8 cellular contexts compared by ENCODE assay signal in the genomic region with DNA sequence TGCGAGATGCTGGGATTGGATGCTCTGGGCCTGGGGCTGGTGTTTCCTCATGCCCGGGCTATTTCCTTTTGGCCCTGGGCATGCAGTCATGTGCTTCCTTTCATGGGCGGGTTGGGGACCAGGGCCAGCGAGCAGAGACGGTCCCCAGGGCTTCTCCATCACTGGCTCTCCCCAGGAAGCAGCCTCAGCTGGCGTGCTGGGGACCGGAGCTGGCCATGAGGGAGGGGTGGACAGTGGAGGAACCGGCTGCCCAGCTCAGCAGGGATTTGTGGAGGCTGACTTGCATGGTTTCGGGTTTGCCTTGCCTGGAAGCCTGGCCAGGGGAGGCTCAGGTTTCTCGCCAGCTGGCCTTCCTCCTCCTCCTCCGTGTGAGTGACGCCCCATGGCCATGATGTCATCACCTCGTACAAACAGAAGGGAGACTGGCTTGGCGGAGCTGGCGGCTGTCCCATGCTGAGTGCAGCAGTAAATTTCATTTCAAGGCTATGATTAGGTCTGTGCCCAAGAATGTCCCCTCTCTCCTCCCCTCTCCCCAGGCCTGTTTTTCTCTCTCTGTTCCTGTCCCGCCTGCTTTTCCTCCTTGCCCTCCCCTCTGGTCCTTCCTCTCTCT. TPM values are rescaled to one million over a fixed set of nuclear protein-coding genes. Genes with fewer than 3 reads are reported as not detected.
A peak's percentile ranks its signal among the peaks of the same experiment; 100 is the strongest.
DNase-seq lines count a peak whose midpoint lies in the region; ATAC-seq and TF ChIP-seq lines count a peak whose summit lies in the region.

No MANE protein-coding gene starts in this region.

- no peaks in the 10 kb centered on the region for H3K36me3 Mint-ChIP-seq in activated naive CD4-positive, alpha-beta T cell treated with anti-CD3 and anti-CD28 coated beads for 36 hours (ENCODE audit: low read depth)
- no peaks in the 10 kb centered on the region for H3K36me3 Mint-ChIP-seq in activated naive CD4-positive, alpha-beta T cell treated with anti-CD3 and anti-CD28 coated beads, Interleukin-2, amount 10 ng/mL, durations not matched to agents 7 days and 5 days
- H3K36me3 Mint-ChIP-seq in T-cell = no peaks in the 10 kb centered on the region

- no peaks in the 10 kb centered on the region for H3K79me2 ChIP-seq in PC-9 (ENCODE audit: low read depth)

- 40 to 41% methylated on average over 16 of the region's 16 CpGs for WGBS in ectodermal cell, 2 experiments
- WGBS in lung, 2 donors = 15 to 29% methylated on average over 15 to 16 of the region's 16 CpGs
- WGBS in testis, 2 donors = 19 to 25% methylated on average over 5 to 16 of the region's 16 CpGs

- H3K4me1 ChIP-seq in PC-9 (replicated peaks; ENCODE audit: insufficient read depth) (peaks cover 27% of the 10 kb centered on the region), ectodermal cell (ENCODE audit: control insufficient read depth, insufficient read depth, low read length) (peaks cover 15% of the 10 kb centered on the region), lung (ENCODE audit: control insufficient read depth in 2 of 2, insufficient read depth in 2 of 2, low read length in 2 of 2) (peaks cover 0 to 14% of the 10 kb centered on the region in 2 donors), testis (peaks cover 16% of the 10 kb centered on the region)

- H3K27ac Mint-ChIP-seq in activated naive CD4-positive, alpha-beta T cell treated with anti-CD3 and anti-CD28 coated beads for 36 hours = peak overlapping the region; percentile 50
- no peak overlapping the region for H3K27ac Mint-ChIP-seq in activated naive CD4-positive, alpha-beta T cell treated with anti-CD3 and anti-CD28 coated beads, Interleukin-2, amount 10 ng/mL, durations not matched to agents 7 days and 5 days
- H3K27ac Mint-ChIP-seq in T-cell = no peak overlapping the region

- no peak overlapping the region for H3K4me3 Mint-ChIP-seq in activated naive CD4-positive, alpha-beta T cell treated with anti-CD3 and anti-CD28 coated beads for 36 hours
- H3K4me3 Mint-ChIP-seq in activated naive CD4-positive, alpha-beta T cell treated with anti-CD3 and anti-CD28 coated beads, Interleukin-2, amount 10 ng/mL, durations not matched to agents 7 days and 5 days = no peak overlapping the region
- no peak overlapping the region for H3K4me3 Mint-ChIP-seq in T-cell

- H3K4me3 ChIP-seq in PC-9 (peak overlapping the region; percentile 21; the same call in 1 of the 2 replicates), ectodermal cell (ENCODE audit: insufficient read depth, low read depth, low read length) (no peak overlapping the region), lung (no peak overlapping the region), testis (no peak overlapping the region)

- ATAC-seq in lung (ENCODE audit: insufficient read depth, low FRiP score) (peak; percentile 70), HG03571 (IDR thresholded peaks at IDR 0.05; ENCODE audit: unreplicated experiment) (no peak), T-cell (replicated peaks in 1 of 4) (no peak)

- TF ChIP-seq CTCF in PC-9 (conservative IDR thresholded peaks at IDR 0.05) (no peak), lung (IDR thresholded peaks at IDR 0.05; ENCODE audit: control extremely low read depth, extremely low read depth) (no peak), testis (IDR thresholded peaks at IDR 0.05) (no peak)

- H3K36me3 ChIP-seq in PC-9 (ENCODE audit: low read depth) (no peaks in the 10 kb centered on the region), ectodermal cell (ENCODE audit: control insufficient read depth, insufficient read depth, low read length) (no peaks in the 10 kb centered on the region), lung (ENCODE audit: control insufficient read depth in 2 of 2, insufficient read depth in 2 of 2, low read length in 2 of 2) (no peaks in the 10 kb centered on the region), testis (ENCODE audit: low read depth, missing control alignments) (no peaks in the 10 kb centered on the region)

- H3K9me2 ChIP-seq in PC-9 (ENCODE audit: insufficient read depth) = no peaks in the 10 kb centered on the region

- TF ChIP-seq POLR2A in testis (IDR thresholded peaks at IDR 0.05) = no peak

- intact Hi-C loops in activated naive CD4-positive, alpha-beta T cell treated with anti-CD3 and anti-CD28 coated beads for 36 hours (cut with micrococcal nuclease) = no loop called here
- intact Hi-C loops in PC-9 (cut with micrococcal nuclease; ENCODE audit: unreplicated experiment) = loop anchor here (1.0 to 5.0 kb wide), 5 partner anchors 22 to 94 kb away; partner anchors contain the start of gene USP36
- intact Hi-C loops in testis (cut with DNase I; ENCODE audit: low total_unique reads) = no loop called here

- H3K9me3 ChIP-seq in PC-9 (ENCODE audit: insufficient read depth, low read depth) (no peaks in the 10 kb centered on the region), ectodermal cell (ENCODE audit: control insufficient read depth, low read length) (no peaks in the 10 kb centered on the region), lung (ENCODE audit: control insufficient read depth in 2 of 2, insufficient read depth in 1 of 2, low read length in 1 of 2) (no peaks in the 10 kb centered on the region), testis (no peaks in the 10 kb centered on the region)

- H3F3A ChIP-seq in PC-9 (ENCODE audit: insufficient read depth, low read depth) = peaks cover 26% of the 10 kb centered on the region

- peak overlapping the region; percentile 48 for H2AFZ ChIP-seq in PC-9

- H3K4me1 Mint-ChIP-seq in activated naive CD4-positive, alpha-beta T cell treated with anti-CD3 and anti-CD28 coated beads for 36 hours (ENCODE audit: low read depth) = no peaks in the 10 kb centered on the region
- peaks cover 5% of the 10 kb centered on the region for H3K4me1 Mint-ChIP-seq in activated naive CD4-positive, alpha-beta T cell treated with anti-CD3 and anti-CD28 coated beads, Interleukin-2, amount 10 ng/mL, durations not matched to agents 7 days and 5 days
- peaks cover 0 to 14% (median 10%) of the 10 kb centered on the region in 3 donors for H3K4me1 Mint-ChIP-seq in T-cell

- H3K4me2 ChIP-seq in PC-9 = peak overlapping the region; percentile 75

- no peaks in the 10 kb centered on the region for H4K20me1 ChIP-seq in PC-9 (ENCODE audit: insufficient read depth)

- no peaks in the 10 kb centered on the region for H3K9me3 Mint-ChIP-seq in activated naive CD4-positive, alpha-beta T cell treated with anti-CD3 and anti-CD28 coated beads for 36 hours
- no peaks in the 10 kb centered on the region for H3K9me3 Mint-ChIP-seq in activated naive CD4-positive, alpha-beta T cell treated with anti-CD3 and anti-CD28 coated beads, Interleukin-2, amount 10 ng/mL, durations not matched to agents 7 days and 5 days
- H3K9me3 Mint-ChIP-seq in T-cell = no peaks in the 10 kb centered on the region

- no peak for DNase-seq in activated naive CD4-positive, alpha-beta T cell treated with anti-CD3 and anti-CD28 coated beads for 36 hours
- DNase-seq in activated naive CD4-positive, alpha-beta T cell treated with anti-CD3 and anti-CD28 coated beads, Interleukin-2, amount 10 ng/mL, durations not matched to agents 7 days and 5 days = no peak
- DNase-seq in PC-9 (peak; percentile 82 to 92), lung (ENCODE audit: low spot score) (peak; percentile 86), testis (peak; percentile 94), T-cell (no peak)

- CTCF ChIA-PET in activated naive CD4-positive, alpha-beta T cell treated with anti-CD3 and anti-CD28 coated beads for 36 hours (lab: Charles Lee) = no interaction called here
- CTCF ChIA-PET in activated naive CD4-positive, alpha-beta T cell treated with anti-CD3 and anti-CD28 coated beads, Interleukin-2, amount 10 ng/mL, durations not matched to agents 7 days and 5 days (lab: Charles Lee) = interaction anchor here (0.7 to 1.3 kb wide), 2 partner anchors 10 to 68 kb away, joined by 3 to 5 read pairs; no protein-coding TSS in a partner anchor
- CTCF ChIA-PET in PC-9 (lab: Charles Lee) = interaction anchor here (0.5 kb wide), 1 partner anchor 27 kb away, joined by 3 read pairs; no protein-coding TSS in a partner anchor
- CTCF ChIA-PET in T-cell (lab: Charles Lee) = no interaction called here

- H3K27me3 ChIP-seq in PC-9 (ENCODE audit: insufficient read depth, low read depth) (no peaks in the 10 kb centered on the region), ectodermal cell (ENCODE audit: control insufficient read depth, insufficient read depth, low read length, poor library complexity, severe bottlenecking) (no peaks in the 10 kb centered on the region), lung (ENCODE audit: control insufficient read depth, insufficient read depth) (no peaks in the 10 kb centered on the region), testis (no peaks in the 10 kb centered on the region)

- H3K27me3 Mint-ChIP-seq in activated naive CD4-positive, alpha-beta T cell treated with anti-CD3 and anti-CD28 coated beads for 36 hours (ENCODE audit: low read depth) = no peaks in the 10 kb centered on the region
- H3K27me3 Mint-ChIP-seq in activated naive CD4-positive, alpha-beta T cell treated with anti-CD3 and anti-CD28 coated beads, Interleukin-2, amount 10 ng/mL, durations not matched to agents 7 days and 5 days = peaks cover 32% of the 10 kb centered on the region
- H3K27me3 Mint-ChIP-seq in T-cell = peaks cover under 1 to 4% of the 10 kb centered on the region in 2 donors

- H3K27ac ChIP-seq in PC-9 (peak overlapping the region; percentile 87), ectodermal cell (ENCODE audit: insufficient read depth, low read depth, low read length, poor library complexity, severe bottlenecking) (peak overlapping the region; percentile 45), lung (ENCODE audit: low read depth in 1 of 2, low read length in 1 of 2) (peak overlapping the region; percentile 24 to 78), testis (peak overlapping the region; percentile 85 to 91)

- no TSS peak for BruUV-seq in PC-9 (replicated peaks; lab: Mats Ljungman, UMichigan)

- POLR2A ChIA-PET in PC-9 (lab: Charles Lee; ENCODE audit: unreplicated experiment) = interaction anchor here (0.6 to 0.7 kb wide), 2 partner anchors 9 to 29 kb away, joined by 4 to 14 read pairs; no protein-coding TSS in a partner anchor
- POLR2A ChIA-PET in T-cell (lab: Charles Lee) = no interaction called here

RNA-seq across cellular contexts. Expression of gene TIMP2, which starts 8.9 kb away (rescaled TPM):
- total RNA-seq in activated naive CD4-positive, alpha-beta T cell treated with anti-CD3 and anti-CD28 coated beads for 36 hours = under 1 TPM; 0.35 to 0.43 TPM
- total RNA-seq in PC-9 (2021) = 90.5 and 114 TPM in 2 replicates
- 63.1 TPM for polyA plus RNA-seq in ectodermal cell (2013, experiment 1 of 4)
- 66.5 TPM for polyA plus RNA-seq in ectodermal cell (2013, experiment 2 of 4)
- 46.1 TPM for polyA plus RNA-seq in ectodermal cell (2013, experiment 3 of 4)
- 50.0 TPM for polyA plus RNA-seq in ectodermal cell (2013, experiment 4 of 4)
- total RNA-seq in lung = 100 to 1,000 TPM in 1 of 2 donors, 10 to 100 TPM in 1; 95.6 to 176 TPM
- 10 to 100 TPM; 47.5 to 88.2 TPM for polyA plus RNA-seq in lung
- 100 to 1,000 TPM; 262 to 482 TPM for total RNA-seq in testis
- polyA plus RNA-seq in testis (ENCODE audit: insufficient read depth, low read depth, low replicate concordance) = 465 TPM
- 1 to 10 TPM; 5.1 to 6.7 (median 6.5) TPM for total RNA-seq in T-cell

RNA-seq across cellular contexts. Expression of gene CEP295NL, which starts 31.1 kb away (rescaled TPM):
- not detected for total RNA-seq in activated naive CD4-positive, alpha-beta T cell treated with anti-CD3 and anti-CD28 coated beads for 36 hours
- total RNA-seq in PC-9 (2021) (3.5 and 3.6 TPM in 2 replicates), lung (1 to 10 TPM; 8.2 to 8.3 TPM), testis (10 to 100 TPM; 32.3 to 77.1 TPM), T-cell (1 to 10 TPM in 2 of 5 donors, under 1 TPM in 3; 0.28 to 3.1 (median 0.41) TPM)
- not detected for polyA plus RNA-seq in ectodermal cell (2013, experiment 1 of 4)
- polyA plus RNA-seq in ectodermal cell (2013, experiment 2 of 4) = 0.78 TPM
- polyA plus RNA-seq in ectodermal cell (2013, experiment 3 of 4) = 0.16 TPM
- 0.32 TPM for polyA plus RNA-seq in ectodermal cell (2013, experiment 4 of 4)
- polyA plus RNA-seq in lung (1 to 10 TPM in 1 of 2 donors, under 1 TPM in 1; 0.39 to 1.7 TPM), testis (ENCODE audit: insufficient read depth, low read depth, low replicate concordance) (100 TPM)

RNA-seq across cellular contexts. Expression of gene LGALS3BP, which starts 45.7 kb away (rescaled TPM):
- total RNA-seq in activated naive CD4-positive, alpha-beta T cell treated with anti-CD3 and anti-CD28 coated beads for 36 hours = 10 to 100 TPM; 59.9 to 65.4 TPM
- total RNA-seq in PC-9 (2021) (507 and 685 TPM in 2 replicates), lung (100 to 1,000 TPM; 183 to 479 TPM), testis (100 to 1,000 TPM; 498 to 845 TPM), T-cell (10 to 100 TPM; 28.2 to 80.7 (median 51.6) TPM)
- 78.3 TPM for polyA plus RNA-seq in ectodermal cell (2013, experiment 1 of 4)
- polyA plus RNA-seq in ectodermal cell (2013, experiment 2 of 4) = 89.7 TPM
- 64.0 TPM for polyA plus RNA-seq in ectodermal cell (2013, experiment 3 of 4)
- polyA plus RNA-seq in ectodermal cell (2013, experiment 4 of 4) = 67.5 TPM
- polyA plus RNA-seq in lung (100 to 1,000 TPM; 229 to 261 TPM), testis (ENCODE audit: insufficient read depth, low read depth, low replicate concordance) (328 TPM)

Comparison
In these comparisons a context has a peak if more than half of its experiments do, and no peak if none do; other contexts are left out.
1. CTCF ChIA-PET loops: an anchor here in activated naive CD4-positive, alpha-beta T cell treated with anti-CD3 and anti-CD28 coated beads, Interleukin-2, amount 10 ng/mL, durations not matched to agents 7 days and 5 days (0.7 to 1.3 kb wide) and PC-9 (0.5 kb wide); none called in activated naive CD4-positive, alpha-beta T cell treated with anti-CD3 and anti-CD28 coated beads for 36 hours and T-cell.
2. DNase-seq: peak in PC-9 (2 of 2), lung (single experiment) and testis (single experiment); none in activated naive CD4-positive, alpha-beta T cell treated with anti-CD3 and anti-CD28 coated beads for 36 hours (single experiment), activated naive CD4-positive, alpha-beta T cell treated with anti-CD3 and anti-CD28 coated beads, Interleukin-2, amount 10 ng/mL, durations not matched to agents 7 days and 5 days (single experiment) and T-cell (0 of 34).
3. RNA of gene TIMP2, which starts 8.9 kb away (total RNA-seq): 262 to 482 TPM in testis, 95.6 to 176 TPM in lung and 90.5 to 114 TPM in PC-9; 5.1 to 6.7 TPM in T-cell and 0.35 to 0.43 TPM in activated naive CD4-positive, alpha-beta T cell treated with anti-CD3 and anti-CD28 coated beads for 36 hours; every median in the first group is over 10 times any median in the second.
4. Peak in every context shown above with its lines, with median percentiles within 50 percentile points of each other: H3K27ac ChIP-seq.